Comparison of ENCODE assay signal across 11 cellular contexts in genomic region chr2:195307751-195308150, GRCh38.
"Had no signal": no experiment of that assay in that cellular context is flagged by ENCODE, and none has a peak within 500 bp of the region (broad histone marks: within the 10 kb centered on the region; RNA-seq: fewer than 3 reads in every experiment).

No MANE protein-coding gene starts in this region.

- H3K27me3 Mint-ChIP-seq: activated naive CD4-positive, alpha-beta T cell treated with anti-CD3 and anti-CD28 coated beads, Interleukin-2, amount 50 U/mL, for 24 hours; progenitor cell of endocrine pancreas had no signal

- H3K4me3 Mint-ChIP-seq: activated CD4-positive, alpha-beta memory T cell treated with anti-CD3 and anti-CD28 coated beads, Interleukin-2, amount 10 ng/mL, durations not matched to agents 7 days and 5 days; activated naive CD4-positive, alpha-beta T cell treated with anti-CD3 and anti-CD28 coated beads, Interleukin-2, amount 50 U/mL, for 24 hours; activated T-cell treated with anti-CD3 and anti-CD28 coated beads, Interleukin-2, amount 50 U/mL, for 4 hours had no signal

- H3K9me3 Mint-ChIP-seq: activated CD4-positive, alpha-beta memory T cell treated with anti-CD3 and anti-CD28 coated beads, Interleukin-2, amount 10 ng/mL, durations not matched to agents 7 days and 5 days; activated naive CD4-positive, alpha-beta T cell treated with anti-CD3 and anti-CD28 coated beads, Interleukin-2, amount 50 U/mL, for 24 hours; activated T-cell treated with anti-CD3 and anti-CD28 coated beads, Interleukin-2, amount 50 U/mL, for 4 hours had no signal

- H3K36me3 Mint-ChIP-seq: activated naive CD4-positive, alpha-beta T cell treated with anti-CD3 and anti-CD28 coated beads, Interleukin-2, amount 50 U/mL, for 24 hours had no signal

- ATAC-seq: activated T-cell treated with anti-CD3 and anti-CD28 coated beads, Interleukin-2, amount 50 U/mL, for 4 hours; right cardiac atrium had no signal

- H3K27me3 ChIP-seq: adrenal gland had no signal

- DNase-seq: activated CD4-positive, alpha-beta memory T cell treated with anti-CD3 and anti-CD28 coated beads, Interleukin-2, amount 10 ng/mL, durations not matched to agents 7 days and 5 days; activated CD4-positive, alpha-beta T cell treated with anti-CD3 and anti-CD28 coated beads for 4 hours; activated effector memory CD4-positive, alpha-beta T cell treated with Interleukin-2 at 50 U/mL for 16 hours; activated T-cell treated with anti-CD3 and anti-CD28 coated beads, Interleukin-2, amount 50 U/mL, for 4 hours; adrenal gland; right cardiac atrium; T-helper 1 cell; T1000; WERI-Rb-1 had no signal

- H3K4me3 ChIP-seq: adrenal gland had no signal

- H3K4me1 Mint-ChIP-seq: activated CD4-positive, alpha-beta memory T cell treated with anti-CD3 and anti-CD28 coated beads, Interleukin-2, amount 10 ng/mL, durations not matched to agents 7 days and 5 days; activated naive CD4-positive, alpha-beta T cell treated with anti-CD3 and anti-CD28 coated beads, Interleukin-2, amount 50 U/mL, for 24 hours had no signal

- H3K36me3 ChIP-seq: adrenal gland, WERI-Rb-1 had no signal

- H3K4me1 ChIP-seq: adrenal gland had no signal

- H3K27ac ChIP-seq: adrenal gland, WERI-Rb-1 had no signal

- H3K27ac Mint-ChIP-seq: activated CD4-positive, alpha-beta memory T cell treated with anti-CD3 and anti-CD28 coated beads, Interleukin-2, amount 10 ng/mL, durations not matched to agents 7 days and 5 days; activated naive CD4-positive, alpha-beta T cell treated with anti-CD3 and anti-CD28 coated beads, Interleukin-2, amount 50 U/mL, for 24 hours; progenitor cell of endocrine pancreas had no signal

- H3K9me3 ChIP-seq: adrenal gland had no signal
